ENCODE assay signal across 8 cellular contexts in the genomic region with DNA sequence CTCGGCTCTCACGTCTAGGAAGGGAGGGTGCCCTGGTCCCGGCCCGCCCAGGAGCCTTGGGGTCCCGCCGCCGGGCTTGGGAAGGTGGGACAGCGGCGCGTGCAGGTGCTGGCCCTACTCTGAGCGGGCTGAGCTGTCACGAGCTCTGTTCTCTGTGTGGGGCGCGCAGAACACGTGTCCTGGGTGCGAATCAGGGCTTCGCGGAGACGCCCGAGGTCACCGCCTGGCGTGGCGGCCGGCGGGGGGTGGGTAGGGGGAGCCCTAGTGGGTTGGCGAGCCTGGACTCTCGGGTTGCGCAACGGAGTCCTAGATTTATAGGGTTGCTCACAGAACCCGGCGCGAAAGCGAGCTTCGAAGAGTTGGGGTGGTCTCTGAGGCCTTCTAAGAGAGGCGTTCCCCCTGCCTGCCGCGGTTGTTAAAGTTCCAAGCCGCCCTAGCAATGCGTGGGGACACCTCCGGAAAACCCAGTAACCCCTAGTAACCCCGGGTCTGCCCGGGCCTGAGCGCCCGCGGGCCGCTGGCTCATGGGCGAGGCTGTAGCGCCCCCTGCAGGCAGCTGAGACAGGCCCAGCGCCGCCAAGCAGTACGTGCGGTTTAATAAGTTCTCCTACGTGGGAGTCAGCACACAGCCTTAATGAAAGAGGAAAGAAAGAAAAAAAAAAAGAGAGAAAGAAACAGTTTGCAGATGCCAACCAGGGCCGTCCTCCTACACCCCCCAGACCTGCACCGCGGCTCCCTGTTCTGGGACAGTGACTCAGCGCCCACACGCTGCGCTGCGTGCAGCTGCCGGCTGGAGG. TPM values are rescaled to one million over a fixed set of nuclear protein-coding genes. Genes with fewer than 3 reads are reported as not detected.
DNase-seq lines count a peak whose midpoint lies in the region; FAIRE-seq and TF ChIP-seq lines count a peak whose summit lies in the region.

No MANE protein-coding gene starts in this region.

- H3K27ac Mint-ChIP-seq in astrocyte (ENCODE audit: unreplicated experiment): peak overlapping the region; percentile 99

- no peaks in the 10 kb centered on the region for H3K9me3 ChIP-seq in HAP-1
- H3K9me3 ChIP-seq in MG63: no peaks in the 10 kb centered on the region
- H3K9me3 ChIP-seq in astrocyte (ENCODE audit: insufficient read depth, low read depth, low read length): no peaks in the 10 kb centered on the region

- no peaks in the 10 kb centered on the region for H3K27me3 Mint-ChIP-seq in astrocyte (ENCODE audit: low read depth, unreplicated experiment)

- peak overlapping the region; percentile 63 for H3K27ac ChIP-seq in astrocyte (ENCODE audit: low read depth, low read length)

- TF ChIP-seq CTCF in GM10266 (IDR thresholded peaks at IDR 0.05; ENCODE audit: control insufficient read depth, insufficient read depth, low read depth, missing control alignments): peak; percentile 93
- peak; percentile 88 for TF ChIP-seq CTCF in astrocyte (IDR thresholded peaks at IDR 0.05; ENCODE audit: insufficient read depth, low read depth, low read length)
- peak; percentile 92 for TF ChIP-seq CTCF in retinal pigment epithelial cell (conservative IDR thresholded peaks at IDR 0.05; ENCODE audit: low read depth, low read length)

- H3K4me3 ChIP-seq in HAP-1: peak overlapping the region; percentile 67
- H3K4me3 ChIP-seq in MG63: peak overlapping the region; percentile 92
- H3K4me3 ChIP-seq in astrocyte (ENCODE audit: insufficient read depth, low read depth, low read length): peak overlapping the region; percentile 88
- H3K4me3 ChIP-seq in retinal pigment epithelial cell (ENCODE audit: low read length): peak overlapping the region; percentile 86

- H3K36me3 ChIP-seq in HAP-1 (replicated peaks): peaks cover 9% of the 10 kb centered on the region
- H3K36me3 ChIP-seq in MG63: peaks cover 31% of the 10 kb centered on the region
- H3K36me3 ChIP-seq in astrocyte (ENCODE audit: insufficient read depth, low read length): no peaks in the 10 kb centered on the region

- peak overlapping the region; percentile 1 for H2AFZ ChIP-seq in astrocyte (ENCODE audit: low read depth, low read length)

- peak; percentile 86 for DNase-seq in GM10266 (ENCODE audit: extremely low spot score)
- DNase-seq in HAP-1 (ENCODE audit: low spot score in 2 of 2): peak; percentile 75 to 87
- DNase-seq in MG63: peak; percentile 96
- peak; percentile 62 for DNase-seq in T-helper 22 cell (ENCODE audit: low read depth)
- peak; percentile 76 for DNase-seq in astrocyte (ENCODE audit: low read depth)
- peak; percentile 66 to 74 for DNase-seq in hippocampal formation (lab: John Stamatoyannopoulos, UW)
- DNase-seq in retinal pigment epithelial cell (ENCODE audit: low read depth): no peak
- DNase-seq in NCI-H187 treated with DMSO at 0.1 percent for 48 hours (lab: John Stamatoyannopoulos, UW): no peak

- peak overlapping the region; percentile 89 for H3K9ac ChIP-seq in astrocyte (ENCODE audit: low read length)

- no peaks in the 10 kb centered on the region for H3K27me3 ChIP-seq in HAP-1 (ENCODE audit: low read depth)
- no peaks in the 10 kb centered on the region for H3K27me3 ChIP-seq in MG63
- H3K27me3 ChIP-seq in astrocyte (ENCODE audit: insufficient read depth, low read length): no peaks in the 10 kb centered on the region

- H3K9me3 Mint-ChIP-seq in astrocyte (ENCODE audit: unreplicated experiment): no peaks in the 10 kb centered on the region

- peaks cover 24% of the 10 kb centered on the region for H3K79me2 ChIP-seq in astrocyte (ENCODE audit: insufficient read depth, low read length)

- peaks cover 16% of the 10 kb centered on the region for H3K36me3 Mint-ChIP-seq in astrocyte (ENCODE audit: low read depth, unreplicated experiment)

- in situ Hi-C loops in HAP-1 (cut with MboI; ENCODE audit: low sequenced_read_pairs): loop anchor here (10.0 to 25.0 kb wide), 4 partner anchors 320 to 695 kb away; no protein-coding TSS in a partner anchor

- H3K4me1 ChIP-seq in HAP-1: peaks cover 3% of the 10 kb centered on the region
- peaks cover 41% of the 10 kb centered on the region for H3K4me1 ChIP-seq in astrocyte (ENCODE audit: insufficient read depth, low read length)

- peak overlapping the region; percentile 94 for H3K4me2 ChIP-seq in astrocyte (ENCODE audit: low read length)

- H3K4me3 Mint-ChIP-seq in astrocyte (ENCODE audit: unreplicated experiment): peak overlapping the region; percentile 91

- FAIRE-seq in astrocyte (lab: Jason Lieb, UNC): no peak

- peaks cover 24% of the 10 kb centered on the region for H4K20me1 ChIP-seq in astrocyte (ENCODE audit: insufficient read depth, low read length)

- peaks cover 11% of the 10 kb centered on the region for H3K4me1 Mint-ChIP-seq in astrocyte (ENCODE audit: low read depth, unreplicated experiment)

RNA-seq across cellular contexts. Expression of a gene that starts 2.7 kb away (rescaled TPM):
- 95.6 and 135 TPM in 2 replicates for total RNA-seq in MG63 (2014; rRNA removed; shearing (Covaris generic); ENCODE audit: low replicate concordance)
- 75.9 and 78.7 TPM in 2 replicates for total RNA-seq in astrocyte

RNA-seq across cellular contexts. Expression of a gene that starts 13.6 kb away (rescaled TPM):
- total RNA-seq in MG63 (2014; rRNA removed; shearing (Covaris generic); ENCODE audit: low replicate concordance): 16.7 and 23.2 TPM in 2 replicates
- total RNA-seq in astrocyte: 43.7 and 50.0 TPM in 2 replicates

Comparison
In these comparisons a context has a peak if more than half of its experiments do, and no peak if none do; other contexts are left out.
1. DNase-seq: peak in GM10266 (single experiment), HAP-1 (2 of 2), MG63 (single experiment), T-helper 22 cell (single experiment), astrocyte (single experiment) and hippocampal formation (2 of 2); none in retinal pigment epithelial cell (single experiment) and NCI-H187 treated with DMSO at 0.1 percent for 48 hours (single experiment).
2. Peak in every context shown above with its lines, with median percentiles within 50 percentile points of each other: CTCF ChIP-seq and H3K4me3 ChIP-seq.